In genomic region chr19:47507924-47508553, GRCh38 we compare ENCODE assay signal across 18 cellular contexts. TPM values are rescaled to one million over a fixed set of nuclear protein-coding genes. Genes with fewer than 3 reads are reported as not detected.
DNase-seq lines count a peak whose midpoint lies in the region; ATAC-seq, FAIRE-seq and TF ChIP-seq lines count a peak whose summit lies in the region.
"Had no signal": no experiment of that assay in that cellular context is flagged by ENCODE, and none has a peak within 500 bp of the region (broad histone marks: within the 10 kb centered on the region; RNA-seq: fewer than 3 reads in every experiment).

No MANE protein-coding gene starts in this region.

- no peak overlapping the region for H4K8ac ChIP-seq in mesendoderm (ENCODE audit: low read depth, low read length)

- 69 to 71% methylated on average over 11 of the region's 11 CpGs for WGBS in heart right ventricle, 2 donors
- WGBS in K562 (ENCODE audit: insufficient coverage, low coverage, missing lambda C conversion rate): 70% methylated on average over 10 of the region's 11 CpGs
- WGBS in mesendoderm (ENCODE audit: extremely low coverage, insufficient coverage, low lambda C conversion rate): no CpG with 5 or more reads among the region's 11 CpGs

- TF ChIP-seq POLR2A in K562 (conservative IDR thresholded peaks at IDR 0.05): no peak
- TF ChIP-seq POLR2A in uterus (IDR thresholded peaks at IDR 0.05): no peak
- TF ChIP-seq POLR2A in GM12892 (IDR thresholded peaks at IDR 0.05; ENCODE audit: low read depth, low read length): no peak

- peak overlapping the region in 1 of 2 experiments; percentile 87; a peak in 2 of 4 replicates for H3K9ac ChIP-seq in K562 (ENCODE audit: insufficient read depth in 1 of 2, low read depth in 2 of 2, low read length in 2 of 2)
- no peak overlapping the region for H3K9ac ChIP-seq in mesendoderm (ENCODE audit: low read length)

- intact Hi-C loops in heart right ventricle (cut with DNase I): loop anchor here in 1 of 10 donors (10.0 kb wide), 1 partner anchor 73 kb away; no protein-coding TSS in a partner anchor
- intact Hi-C loops in left ventricle myocardium superior (cut with micrococcal nuclease): no loop called here
- intact Hi-C loops in K562 (cut with micrococcal nuclease): no loop called here
- intact Hi-C loops in uterus (cut with DNase I; ENCODE audit: low total_unique reads): no loop called here

- H4K20me1 ChIP-seq in K562 (replicated peaks; ENCODE audit: control insufficient read depth, insufficient read depth, low read length): peaks cover 11% of the 10 kb centered on the region

- no TSS peak for BruUV-seq in K562 (replicated peaks; lab: Mats Ljungman, UMichigan)

- TF ChIP-seq CTCF in heart right ventricle (IDR thresholded peaks at IDR 0.05): peak in 4 of 9 donors; percentile 6 to 41 (median 17)
- TF ChIP-seq CTCF in K562 (IDR thresholded peaks at IDR 0.05 in 2 of 3, conservative IDR thresholded peaks at IDR 0.05 in 1 of 3; ENCODE audit: insufficient read depth in 2 of 3, low read depth in 1 of 3, low read length in 3 of 3): peak in 2 of 3 experiments; percentile 34 to 37; a peak in 3 of 6 replicates
- TF ChIP-seq CTCF in uterus (IDR thresholded peaks at IDR 0.05): peak in 1 of 4 experiments; percentile 27

- no peak overlapping the region for H4K5ac ChIP-seq in mesendoderm (ENCODE audit: low read length)

- peaks cover 0 to 38% (median 8%) of the 10 kb centered on the region in 9 donors for H3K36me3 ChIP-seq in heart right ventricle
- H3K36me3 ChIP-seq in K562 (ENCODE audit: control insufficient read depth, insufficient read depth, low read length): peaks cover 57% of the 10 kb centered on the region
- no peaks in the 10 kb centered on the region for H3K36me3 ChIP-seq in mesendoderm (ENCODE audit: control insufficient read depth, insufficient read depth, low read length)
- no peaks in the 10 kb centered on the region for H3K36me3 ChIP-seq in uterus

- peaks cover 27% of the 10 kb centered on the region for H3K79me1 ChIP-seq in mesendoderm (ENCODE audit: low read length)

- in situ Hi-C loops in K562 (cut with MboI): no loop called here

- ATAC-seq in heart right ventricle (peak in 4 of 8 donors; percentile 29 to 42 (median 35)), left ventricle myocardium superior (no peak), K562 (peak; percentile 72)
- ATAC-seq: natural killer cell had no signal

- H3K9me3 ChIP-seq in heart right ventricle (no peaks in the 10 kb centered on the region), K562 (replicated peaks; ENCODE audit: control insufficient read depth, insufficient read depth, low read depth, low read length) (no peaks in the 10 kb centered on the region), uterus (no peaks in the 10 kb centered on the region)
- H3K9me3 ChIP-seq: adrenal gland had no signal

- TF ChIP-seq RAD21 in K562 (CRISPR knock-in tag; conservative IDR thresholded peaks at IDR 0.05 in 1 of 2, IDR thresholded peaks at IDR 0.05 in 1 of 2): no peak

- no peak overlapping the region for H3K4me2 ChIP-seq in K562 (ENCODE audit: insufficient read depth, low read length)
- no peak overlapping the region for H3K4me2 ChIP-seq in mesendoderm (ENCODE audit: low read length)

- no peak overlapping the region for H3K56ac ChIP-seq in mesendoderm (ENCODE audit: low read length)

- POLR2A ChIA-PET in K562 (lab: Yijun Ruan, JAX): interaction anchor here (0.6 to 1.7 kb wide), 9 partner anchors 9 to 282 kb away, joined by 3 to 6 read pairs (median 3); partner anchors contain the start of gene KPTN

- H3K27ac ChIP-seq in heart right ventricle (peak overlapping the region in 9 of 10 donors; percentile 22 to 96 (median 80)), K562 (ENCODE audit: extremely low read depth, low read depth, low read length) (no peak overlapping the region), mesendoderm (ENCODE audit: low read depth, low read length) (no peak overlapping the region), uterus (peak overlapping the region; percentile 58 to 96)

- no peak for DNase-seq in heart right ventricle
- no peak for DNase-seq in left ventricle myocardium superior
- no peak for DNase-seq in K562 (ENCODE audit: extremely low read depth in 1 of 4, low spot score in 3 of 4)
- peak; percentile 32 for DNase-seq in mesendoderm
- DNase-seq in uterus: no peak
- no peak for DNase-seq in glomerular visceral epithelial cell (ENCODE audit: extremely low spot score)
- DNase-seq in NCI-H1048 (lab: John Stamatoyannopoulos, UW): no peak
- DNase-seq in GM12892 (ENCODE audit: insufficient read length): no peak
- DNase-seq: activated T-cell treated with anti-CD3 and anti-CD28 coated beads for 4 hours, EL, kidney glomerular epithelial cell, natural killer cell, NCI-H69, SHP77 treated with DMSO at 0.1 percent for 48 hours had no signal

- H2AFZ ChIP-seq in K562 (ENCODE audit: low read depth, low read length): no peak overlapping the region

- no peak overlapping the region for H2BK5ac ChIP-seq in mesendoderm (ENCODE audit: low read length)

- H3K23ac ChIP-seq in mesendoderm (ENCODE audit: low read length): no peak overlapping the region

- H2BK120ac ChIP-seq in mesendoderm (ENCODE audit: low read depth, low read length): no peak overlapping the region

- no peak overlapping the region for H2BK15ac ChIP-seq in mesendoderm (replicated peaks; ENCODE audit: low read depth)

- no peaks in the 10 kb centered on the region for H3K27me3 ChIP-seq in heart right ventricle
- no peaks in the 10 kb centered on the region for H3K27me3 ChIP-seq in K562 (ENCODE audit: control insufficient read depth in 2 of 2, insufficient read depth in 2 of 2, low read length in 2 of 2)
- no peaks in the 10 kb centered on the region for H3K27me3 ChIP-seq in mesendoderm (ENCODE audit: insufficient read depth, low read length, poor library complexity)
- no peaks in the 10 kb centered on the region for H3K27me3 ChIP-seq in uterus
- H3K27me3 ChIP-seq: adrenal gland had no signal

- no peak overlapping the region for H3K4me3 ChIP-seq in heart right ventricle
- H3K4me3 ChIP-seq in K562: no peak overlapping the region
- no peak overlapping the region for H3K4me3 ChIP-seq in mesendoderm (ENCODE audit: low read length)
- no peak overlapping the region for H3K4me3 ChIP-seq in uterus
- H3K4me3 ChIP-seq: adrenal gland had no signal

- no peak for FAIRE-seq in K562 (lab: Jason Lieb, UNC)
- FAIRE-seq in GM12892 (lab: Jason Lieb, UNC): no peak
- FAIRE-seq: H54, urothelium cell line had no signal

- H3K79me2 ChIP-seq in K562 (ENCODE audit: control insufficient read depth, insufficient read depth, low read length): peaks cover 64% of the 10 kb centered on the region
- peaks cover 26% of the 10 kb centered on the region for H3K79me2 ChIP-seq in mesendoderm (ENCODE audit: control insufficient read depth, insufficient read depth, low read length)

- no peak overlapping the region for H3K4ac ChIP-seq in mesendoderm (ENCODE audit: low read depth, low read length)

- TF ChIP-seq EP300 in K562 (IDR thresholded peaks at IDR 0.05; ENCODE audit: low read length): no peak

- H2AK5ac ChIP-seq in mesendoderm (ENCODE audit: low read length): no peak overlapping the region

- no peak overlapping the region for H3K18ac ChIP-seq in mesendoderm (ENCODE audit: low read length)

- H3K4me1 ChIP-seq in heart right ventricle (peaks cover 37 to 84% (median 74%) of the 10 kb centered on the region in 9 donors), K562 (replicated peaks in 1 of 2; ENCODE audit: control insufficient read depth in 2 of 2, insufficient read depth in 2 of 2, low read length in 2 of 2) (peaks cover 10 to 38% of the 10 kb centered on the region in 2 experiments), mesendoderm (ENCODE audit: control insufficient read depth, low read depth, low read length) (no peaks in the 10 kb centered on the region), uterus (peaks cover 30 to 62% of the 10 kb centered on the region in 2 donors)

- CTCF ChIA-PET in K562 (lab: Yijun Ruan, JAX; ENCODE audit: low intra/inter-chr PET ratio): interaction anchor here (2.0 kb wide), 1 partner anchor 72 kb away, joined by 10 read pairs; no protein-coding TSS in a partner anchor

- H3K9me1 ChIP-seq in K562 (ENCODE audit: control insufficient read depth, insufficient read depth, low read length): no peaks in the 10 kb centered on the region

RNA-seq across cellular contexts. Expression of gene NAPA, which starts 6.8 kb away (rescaled TPM):
- 100 to 1,000 TPM; 115 to 183 (median 121) TPM for total RNA-seq in heart right ventricle
- 100 to 1,000 TPM; 133 to 135 TPM for polyA plus RNA-seq in heart right ventricle
- total RNA-seq in left ventricle myocardium superior: 123 TPM
- total RNA-seq in K562 (2011; cell fraction: chromatin; rRNA removed; ENCODE audit: low replicate concordance): 45.2 and 101 TPM in 2 replicates
- total RNA-seq in K562 (2011; cell fraction: nucleolus; rRNA removed): 60.4 and 69.0 TPM in 2 replicates
- 46.8 and 63.8 TPM in 2 replicates for total RNA-seq in K562 (2011; cell fraction: nucleoplasm; rRNA removed)
- 98.6 and 103 TPM in 2 replicates for total RNA-seq in K562 (2014; rRNA removed)
- 23.3 and 25.7 TPM in 2 replicates for total RNA-seq in K562 (2014; rRNA removed; fragmentation: Illumina TruSeq; extraction: Trizol)
- total RNA-seq in K562 (2015; rRNA removed; fragmentation: Illumina TruSeq; extraction: Trizol): 49.3 and 49.4 TPM in 2 replicates
- 88.5 and 92.6 TPM in 2 replicates for total RNA-seq in K562 (2021)
- 77.5 and 115 TPM in 2 replicates for polyA plus RNA-seq in K562 (2011; rRNA removed)
- polyA plus RNA-seq in K562 (2011; cell fraction: cytosol; rRNA removed): 74.7 and 132 TPM in 2 replicates
- polyA plus RNA-seq in K562 (2011; cell fraction: nucleus; rRNA removed): 52.5 and 61.2 TPM in 2 replicates
- 72.3 and 117 TPM in 2 replicates for polyA plus RNA-seq in K562 (2012)
- polyA plus RNA-seq in K562 (2014; fragmentation: Illumina TruSeq; extraction: Trizol): 82.2 and 88.2 TPM in 2 replicates
- polyA plus RNA-seq in K562 (2014; fragmentation: Nextera tagmentation; extraction: Ambion mirVana): 10 to 100 TPM in 1 of 2 experiments, 1 to 10 TPM in 1; 5.4 to 22.4 TPM
- polyA plus RNA-seq in K562 (2014; rRNA removed): 79.3 and 91.8 TPM in 2 replicates
- 66.5 and 83.7 TPM in 2 replicates for polyA minus RNA-seq in K562 (2011; rRNA and poly(A)+ RNA removed)
- polyA minus RNA-seq in K562 (2011; cell fraction: cytosol; rRNA and poly(A)+ RNA removed): 79.6 and 85.6 TPM in 2 replicates
- polyA minus RNA-seq in K562 (2011; cell fraction: nucleus; rRNA and poly(A)+ RNA removed): 26.5 and 37.7 TPM in 2 replicates
- polyA plus RNA-seq in mesendoderm (2013, experiment 1 of 2): 55.9 TPM
- 55.5 TPM for polyA plus RNA-seq in mesendoderm (2013, experiment 2 of 2)
- total RNA-seq in uterus: 100 to 1,000 TPM in 3 of 4 donors, 10 to 100 TPM in 1; 36.5 to 693 (median 144) TPM
- 51.0 TPM for polyA plus RNA-seq in GM12892 (2012; ENCODE audit: missing spikeins)

RNA-seq across cellular contexts. Expression of gene KPTN, which starts 24.0 kb away (rescaled TPM):
- total RNA-seq in heart right ventricle (10 to 100 TPM in 3 of 10 donors, 1 to 10 TPM in 7; 4.0 to 11.8 (median 8.1) TPM), left ventricle myocardium superior (12.3 TPM), K562 (2014; rRNA removed) (8.5 and 11.9 TPM in 2 replicates), K562 (2014; rRNA removed; fragmentation: Illumina TruSeq; extraction: Trizol) (4.9 and 6.4 TPM in 2 replicates), K562 (2015; rRNA removed; fragmentation: Illumina TruSeq; extraction: Trizol) (7.8 and 8.0 TPM in 2 replicates), K562 (2021) (14.3 and 16.3 TPM in 2 replicates), uterus (1 to 10 TPM in 3 of 4 donors, not detected in 1; 5.4 to 9.0 (median 6.4) TPM)
- polyA plus RNA-seq in heart right ventricle (10 to 100 TPM; 11.1 to 35.6 TPM), K562 (2011; rRNA removed) (10.0 and 10.5 TPM in 2 replicates), K562 (2014; fragmentation: Illumina TruSeq; extraction: Trizol) (12.3 and 18.2 TPM in 2 replicates), K562 (2014; fragmentation: Nextera tagmentation; extraction: Ambion mirVana) (1 to 10 TPM in 1 of 2 experiments, under 1 TPM in 1; 0.56 to 2.7 TPM), K562 (2014; rRNA removed) (16.2 and 18.6 TPM in 2 replicates)
- total RNA-seq in K562 (2011; cell fraction: chromatin; rRNA removed; ENCODE audit: low replicate concordance): 6.2 and 16.4 TPM in 2 replicates
- 13.6 and 14.7 TPM in 2 replicates for total RNA-seq in K562 (2011; cell fraction: nucleolus; rRNA removed)
- 7.3 and 7.6 TPM in 2 replicates for total RNA-seq in K562 (2011; cell fraction: nucleoplasm; rRNA removed)
- polyA plus RNA-seq in K562 (2011; cell fraction: cytosol; rRNA removed): 9.7 and 17.1 TPM in 2 replicates
- polyA plus RNA-seq in K562 (2011; cell fraction: nucleus; rRNA removed): 28.4 and 49.7 TPM in 2 replicates
- polyA plus RNA-seq in K562 (2012): 11.8 and 12.7 TPM in 2 replicates
- 2.6 and 4.0 TPM in 2 replicates for polyA minus RNA-seq in K562 (2011; rRNA and poly(A)+ RNA removed)
- 2.9 and 5.1 TPM in 2 replicates for polyA minus RNA-seq in K562 (2011; cell fraction: cytosol; rRNA and poly(A)+ RNA removed)
- 2.8 TPM in 2 replicates for polyA minus RNA-seq in K562 (2011; cell fraction: nucleus; rRNA and poly(A)+ RNA removed)
- 22.4 TPM for polyA plus RNA-seq in mesendoderm (2013, experiment 1 of 2)
- polyA plus RNA-seq in mesendoderm (2013, experiment 2 of 2): 22.2 TPM
- 8.5 TPM for polyA plus RNA-seq in GM12892 (2012; ENCODE audit: missing spikeins)

RNA-seq across cellular contexts. Expression of gene SLC8A2, which starts 36.3 kb away (rescaled TPM):
- total RNA-seq in heart right ventricle (under 1 TPM in 7 of 10 donors, not detected in 3; 0.11 to 0.64 (median 0.15) TPM), left ventricle myocardium superior (not detected), K562 (2014; rRNA removed) (0.64 and 0.86 TPM in 2 replicates), K562 (2014; rRNA removed; fragmentation: Illumina TruSeq; extraction: Trizol) (0.10 and 0.15 TPM in 2 replicates), K562 (2015; rRNA removed; fragmentation: Illumina TruSeq; extraction: Trizol) (0.30 TPM in 1 of 2 replicates, not detected in the other), K562 (2021) (0.60 and 0.66 TPM in 2 replicates), uterus (10 to 100 TPM in 2 of 4 donors, 1 to 10 TPM in 2; 3.4 to 17.8 (median 11.0) TPM)
- polyA plus RNA-seq in heart right ventricle (under 1 TPM; 0.03 to 0.22 TPM), K562 (2011; rRNA removed) (0.09 and 0.17 TPM in 2 replicates), K562 (2014; fragmentation: Illumina TruSeq; extraction: Trizol) (0.07 and 0.43 TPM in 2 replicates), K562 (2014; fragmentation: Nextera tagmentation; extraction: Ambion mirVana) (not detected), K562 (2014; rRNA removed) (0.18 and 0.32 TPM in 2 replicates)
- 1.0 and 3.4 TPM in 2 replicates for total RNA-seq in K562 (2011; cell fraction: chromatin; rRNA removed; ENCODE audit: low replicate concordance)
- 1.2 and 2.0 TPM in 2 replicates for total RNA-seq in K562 (2011; cell fraction: nucleolus; rRNA removed)
- 1.0 and 1.5 TPM in 2 replicates for total RNA-seq in K562 (2011; cell fraction: nucleoplasm; rRNA removed)
- polyA plus RNA-seq in K562 (2011; cell fraction: cytosol; rRNA removed): 0.21 and 1.7 TPM in 2 replicates
- polyA plus RNA-seq in K562 (2011; cell fraction: nucleus; rRNA removed): 0.48 and 1.0 TPM in 2 replicates
- 0.61 and 0.62 TPM in 2 replicates for polyA plus RNA-seq in K562 (2012)
- 0.42 and 0.49 TPM in 2 replicates for polyA minus RNA-seq in K562 (2011; rRNA and poly(A)+ RNA removed)
- not detected in 2 replicates for polyA minus RNA-seq in K562 (2011; cell fraction: cytosol; rRNA and poly(A)+ RNA removed)
- polyA minus RNA-seq in K562 (2011; cell fraction: nucleus; rRNA and poly(A)+ RNA removed): 0.27 and 0.56 TPM in 2 replicates
- 0.69 TPM for polyA plus RNA-seq in mesendoderm (2013, experiment 1 of 2)
- polyA plus RNA-seq in mesendoderm (2013, experiment 2 of 2): 0.67 TPM
- 0.04 TPM for polyA plus RNA-seq in GM12892 (2012; ENCODE audit: missing spikeins)
- total RNA-seq: fibroblast of villous mesenchyme had no signal

Comparison
In these comparisons a context has a peak if more than half of its experiments do, and no peak if none do; other contexts are left out.
1. H3K27ac ChIP-seq: peak in heart right ventricle (9 of 10) and uterus (2 of 2); none in K562 (single experiment) and mesendoderm (single experiment).